In the genomic region with DNA sequence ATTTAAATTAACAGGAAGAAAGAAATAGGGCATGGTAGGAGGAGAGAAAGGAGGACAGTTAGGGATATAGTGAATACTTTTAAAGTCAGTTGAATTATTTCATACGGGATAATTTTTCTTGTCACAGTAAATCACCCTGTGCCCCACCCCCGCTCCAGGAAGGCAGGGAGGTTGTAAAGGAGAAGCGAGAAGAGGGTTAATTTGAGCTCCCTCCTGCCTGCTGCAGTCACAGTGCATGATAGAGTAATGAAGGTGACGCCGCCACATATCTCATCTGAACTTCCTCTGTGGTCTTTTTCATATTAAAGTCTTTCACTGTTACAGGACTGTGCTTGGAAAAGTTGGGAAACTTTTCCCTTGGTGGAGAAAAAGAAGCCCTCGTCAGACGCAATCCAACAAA, we compare ENCODE assay signal across 8 cellular contexts. TPM values are rescaled to one million over a fixed set of nuclear protein-coding genes. Genes with fewer than 3 reads are reported as not detected.
A peak's percentile ranks its signal among the peaks of the same experiment; 100 is the strongest.
DNase-seq lines count a peak whose midpoint lies in the region; ATAC-seq lines count a peak whose summit lies in the region.

No MANE protein-coding gene starts in this region.

- peak; percentile 21 for DNase-seq in NOMO-1 treated with DMSO at 0.1 percent for 48 hours (lab: John Stamatoyannopoulos, UW; ENCODE audit: unreplicated experiment)
- no peak for DNase-seq in NOMO-1 treated with dmso at 0.1 percent for 144 hours (lab: John Stamatoyannopoulos, UW; ENCODE audit: unreplicated experiment)
- no peak for DNase-seq in activated T-cell treated with anti-CD3 and anti-CD28 coated beads, Interleukin-2, amount 50 U/mL, for 72 hours
- no peak for DNase-seq in activated gamma-delta T cell (lab: John Stamatoyannopoulos, UW)
- DNase-seq in SK-N-DZ (ENCODE audit: low spot score) = no peak

- peaks cover 0 to 3% of the 10 kb centered on the region in 2 donors for H3K36me3 Mint-ChIP-seq in activated T-cell treated with anti-CD3 and anti-CD28 coated beads, Interleukin-2, amount 50 U/mL, for 72 hours (ENCODE audit: insufficient read depth in 2 of 2)
- H3K36me3 Mint-ChIP-seq in stimulated activated memory B cell treated with anti-CD40 and anti-IgM and Interleukin-4, amounts not matched to agents 10 μg/mL and 1 μg/mL and 100 μg/mL, for 72 hours = no peaks in the 10 kb centered on the region

- H3K27me3 ChIP-seq in iPS-15b (ENCODE audit: control insufficient read depth, insufficient read depth, low read length) = peaks cover 32% of the 10 kb centered on the region

- H3K36me3 ChIP-seq in iPS-15b (ENCODE audit: control insufficient read depth, insufficient read depth, low read length) = no peaks in the 10 kb centered on the region

- H3K4me3 Mint-ChIP-seq in activated T-cell treated with anti-CD3 and anti-CD28 coated beads, Interleukin-2, amount 50 U/mL, for 72 hours = peak overlapping the region; percentile 92 to 99
- H3K4me3 Mint-ChIP-seq in stimulated activated memory B cell treated with anti-CD40 and anti-IgM and Interleukin-4, amounts not matched to agents 10 μg/mL and 1 μg/mL and 100 μg/mL, for 72 hours = peak overlapping the region; percentile 52

- no peaks in the 10 kb centered on the region for H3K9me3 Mint-ChIP-seq in activated T-cell treated with anti-CD3 and anti-CD28 coated beads, Interleukin-2, amount 50 U/mL, for 72 hours
- peaks cover 2% of the 10 kb centered on the region for H3K9me3 Mint-ChIP-seq in stimulated activated memory B cell treated with anti-CD40 and anti-IgM and Interleukin-4, amounts not matched to agents 10 μg/mL and 1 μg/mL and 100 μg/mL, for 72 hours

- peaks cover 16% of the 10 kb centered on the region for H3K4me1 ChIP-seq in iPS-15b (ENCODE audit: control insufficient read depth, insufficient read depth, low read length)

- ATAC-seq in activated T-cell treated with anti-CD3 and anti-CD28 coated beads, Interleukin-2, amount 50 U/mL, for 72 hours (replicated peaks in 1 of 2) = no peak
- no peak for ATAC-seq in stimulated activated memory B cell treated with anti-CD40 and anti-IgM and Interleukin-4, amounts not matched to agents 10 μg/mL and 1 μg/mL and 100 μg/mL, for 72 hours
- ATAC-seq in GM21737 (IDR thresholded peaks at IDR 0.05; ENCODE audit: unreplicated experiment) = no peak

- H3K4me1 Mint-ChIP-seq in activated T-cell treated with anti-CD3 and anti-CD28 coated beads, Interleukin-2, amount 50 U/mL, for 72 hours (ENCODE audit: low read depth) = peaks cover 37% of the 10 kb centered on the region
- peaks cover 28% of the 10 kb centered on the region for H3K4me1 Mint-ChIP-seq in stimulated activated memory B cell treated with anti-CD40 and anti-IgM and Interleukin-4, amounts not matched to agents 10 μg/mL and 1 μg/mL and 100 μg/mL, for 72 hours

- peak overlapping the region; percentile 48 for H3K9ac ChIP-seq in iPS-15b (ENCODE audit: low read depth, low read length)

- no peaks in the 10 kb centered on the region for H3K9me3 ChIP-seq in iPS-15b (ENCODE audit: control insufficient read depth, insufficient read depth, low read length)

- H3K27me3 Mint-ChIP-seq in activated T-cell treated with anti-CD3 and anti-CD28 coated beads, Interleukin-2, amount 50 U/mL, for 72 hours (ENCODE audit: low read depth) = no peaks in the 10 kb centered on the region
- H3K27me3 Mint-ChIP-seq in stimulated activated memory B cell treated with anti-CD40 and anti-IgM and Interleukin-4, amounts not matched to agents 10 μg/mL and 1 μg/mL and 100 μg/mL, for 72 hours = peaks cover 59% of the 10 kb centered on the region

- H3K27ac Mint-ChIP-seq in activated T-cell treated with anti-CD3 and anti-CD28 coated beads, Interleukin-2, amount 50 U/mL, for 72 hours = peak overlapping the region; percentile 92
- H3K27ac Mint-ChIP-seq in stimulated activated memory B cell treated with anti-CD40 and anti-IgM and Interleukin-4, amounts not matched to agents 10 μg/mL and 1 μg/mL and 100 μg/mL, for 72 hours = no peak overlapping the region

- H3K4me3 ChIP-seq in iPS-15b (ENCODE audit: low read depth, low read length) = peak overlapping the region; percentile 64

RNA-seq across cellular contexts. Expression of gene PCSK5, which starts 0.9 kb away (rescaled TPM):
- 1 to 10 TPM; 3.7 to 4.7 TPM for total RNA-seq in activated T-cell treated with anti-CD3 and anti-CD28 coated beads, Interleukin-2, amount 50 U/mL, for 72 hours
- polyA plus RNA-seq in SK-N-DZ (2014; cell fraction: cytosol; rRNA removed) = 0.03 TPM in 2 replicates
- polyA plus RNA-seq in SK-N-DZ (2014; cell fraction: nucleus; rRNA removed) = 0.33 and 0.51 TPM in 2 replicates
